Comparison of ENCODE assay signal across 8 cellular contexts in the genomic region with DNA sequence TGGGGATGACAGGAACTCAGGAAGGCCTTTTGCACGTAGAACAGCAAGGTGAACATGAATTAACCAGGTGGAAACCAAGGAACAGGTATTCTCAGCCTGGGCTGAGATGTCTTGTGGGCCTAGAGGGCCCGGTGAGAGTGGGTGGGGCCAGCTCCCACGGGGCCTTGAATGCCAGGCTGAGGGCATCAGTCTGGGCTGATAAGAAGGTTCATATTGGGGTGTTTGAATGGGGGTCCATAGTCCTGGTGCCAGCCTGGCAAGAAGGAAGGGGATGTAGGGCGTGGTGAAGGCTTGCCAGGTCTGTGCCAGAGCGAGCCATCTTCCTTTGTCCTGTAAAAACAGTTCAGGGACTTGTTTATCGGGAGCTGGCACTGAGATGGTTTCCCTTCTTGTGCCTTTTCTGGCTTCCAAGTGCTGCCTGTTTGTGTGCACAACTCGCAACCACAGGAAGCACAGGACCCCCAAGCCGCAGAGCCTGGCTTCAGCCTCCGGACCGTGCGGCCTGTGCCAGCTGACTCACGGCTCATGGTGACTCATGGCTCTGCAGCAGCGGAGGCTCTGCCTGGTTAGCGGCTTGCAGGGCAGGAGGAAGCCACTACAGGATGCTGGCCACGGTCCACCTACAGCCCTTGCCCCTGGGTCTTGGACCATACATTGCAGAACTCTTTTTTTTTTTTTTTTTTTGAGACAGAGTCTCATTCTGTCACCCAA. TPM values are rescaled to one million over a fixed set of nuclear protein-coding genes. Genes with fewer than 3 reads are reported as not detected.
DNase-seq lines count a peak whose midpoint lies in the region; ATAC-seq, FAIRE-seq and TF ChIP-seq lines count a peak whose summit lies in the region.

No MANE protein-coding gene starts in this region.

- intact Hi-C loops in activated CD4-positive, alpha-beta T cell treated with anti-CD3 and anti-CD28 coated beads for 36 hours (cut with DNase I, micrococcal nuclease), result loop anchor here (2.0 to 10.0 kb wide), 5 partner anchors 36 to 981 kb away; a partner anchor contains a TSS
- intact Hi-C loops in HepG2 (cut with micrococcal nuclease; ENCODE audit: unreplicated experiment), result no loop called here

- peak overlapping the region; percentile 90 for H3K4me2 ChIP-seq in HepG2 (ENCODE audit: low read depth, low read length)

- POLR2A ChIA-PET in activated CD4-positive, alpha-beta T cell treated with anti-CD3 and anti-CD28 coated beads for 36 hours (lab: Charles Lee), result interaction anchor here (0.9 to 1.0 kb wide), 4 partner anchors 9 to 58 kb away, joined by 3 read pairs; no protein-coding TSS in a partner anchor
- POLR2A ChIA-PET in HepG2 (lab: Yijun Ruan, JAX), result interaction anchor here (0.7 to 2.0 kb wide), 5 partner anchors 11 to 204 kb away, joined by 3 to 6 read pairs (median 4); a partner anchor contains a TSS

- H3K36me3 Mint-ChIP-seq in activated CD4-positive, alpha-beta T cell treated with anti-CD3 and anti-CD28 coated beads for 36 hours (ENCODE audit: low read depth), result peaks cover 10% of the 10 kb centered on the region

- CTCF ChIA-PET in activated CD4-positive, alpha-beta T cell treated with anti-CD3 and anti-CD28 coated beads for 36 hours (lab: Charles Lee), result interaction anchor here (1.0 to 2.1 kb wide), 5 partner anchors 9 to 142 kb away, joined by 3 to 7 read pairs (median 5); no protein-coding TSS in a partner anchor
- CTCF ChIA-PET in HepG2 (lab: Yijun Ruan, JAX; ENCODE audit: low intra/inter-chr PET ratio, low total read pairs), result no interaction called here

- peaks cover 28% of the 10 kb centered on the region for H3K79me2 ChIP-seq in HepG2 (ENCODE audit: insufficient read depth, low read length)

- WGBS in HepG2 (ENCODE audit: low lambda C conversion rate), result 36% methylated on average over 14 of the region's 15 CpGs

- peaks cover 1% of the 10 kb centered on the region for H3K9me3 Mint-ChIP-seq in activated CD4-positive, alpha-beta T cell treated with anti-CD3 and anti-CD28 coated beads for 36 hours (ENCODE audit: low read depth)

- peaks cover 44% of the 10 kb centered on the region for H3K4me1 ChIP-seq in HepG2 (ENCODE audit: insufficient read depth, low read length)

- no peak for TF ChIP-seq POLR2A in HepG2 (IDR thresholded peaks at IDR 0.05; ENCODE audit: insufficient read depth in 1 of 2, low read depth in 2 of 2, low read length in 2 of 2)

- no peaks in the 10 kb centered on the region; the same call in 1 of the 2 replicates for H4K20me1 ChIP-seq in HepG2 (ENCODE audit: insufficient read depth, low read length)

- no peak overlapping the region for H2AFZ ChIP-seq in HepG2 (ENCODE audit: low read length)

- H3K9me3 ChIP-seq in HepG2 (ENCODE audit: low read length), result no peaks in the 10 kb centered on the region

- H3K36me3 ChIP-seq in HepG2 (replicated peaks in 1 of 2; ENCODE audit: control insufficient read depth in 1 of 2, insufficient read depth in 2 of 2, low read length in 2 of 2), result no peaks in the 10 kb centered on the region

- H3K27me3 Mint-ChIP-seq in activated CD4-positive, alpha-beta T cell treated with anti-CD3 and anti-CD28 coated beads for 36 hours, result no peaks in the 10 kb centered on the region

- H3K27ac Mint-ChIP-seq in activated CD4-positive, alpha-beta T cell treated with anti-CD3 and anti-CD28 coated beads for 36 hours, result peak overlapping the region; percentile 77

- FAIRE-seq in A204.1 (lab: Jason Lieb, UNC), result peak; percentile 82
- no peak for FAIRE-seq in HepG2 (lab: Jason Lieb, UNC)

- in situ Hi-C loops in HepG2 (cut with HindIII; ENCODE audit: extremely low pct_ligation_motif_present, low pct_unique_long_range_greater_than_20kb), result no loop called here
- in situ Hi-C loops in GM13976 (cut with MboI; ENCODE audit: low sequenced_read_pairs, unreplicated experiment), result no loop called here

- ATAC-seq in activated CD4-positive, alpha-beta T cell treated with anti-CD3 and anti-CD28 coated beads for 36 hours, result peak; percentile 5
- ATAC-seq in HepG2 (peak; percentile 39), GM19324 (IDR thresholded peaks at IDR 0.05; ENCODE audit: low FRiP score, unreplicated experiment) (no peak)

- no peak overlapping the region for H3K27ac ChIP-seq in HepG2 (ENCODE audit: extremely low read length, insufficient read depth, low read length)

- TF ChIP-seq RAD21 in HepG2 (CRISPR knock-in tag; IDR thresholded peaks at IDR 0.05), result no peak

- peak overlapping the region in 1 of 3 experiments; percentile 91; a peak in 2 of 6 replicates for H3K4me3 ChIP-seq in HepG2 (replicated peaks in 1 of 3; ENCODE audit: insufficient read depth in 1 of 3, low read depth in 2 of 3, low read length in 3 of 3)

- no peaks in the 10 kb centered on the region; a peak in 1 of 5 replicates for H3K27me3 ChIP-seq in HepG2 (ENCODE audit: control insufficient read depth in 1 of 2, insufficient read depth in 2 of 2, low read length in 2 of 2)

- H3K9ac ChIP-seq in HepG2 (ENCODE audit: insufficient read depth, low read depth, low read length), result peak overlapping the region; percentile 31; the same call in 1 of the 2 replicates

- DNase-seq in HS-5 (ENCODE audit: low read depth), result peak; percentile 89
- DNase-seq in activated CD4-positive, alpha-beta T cell treated with anti-CD3 and anti-CD28 coated beads for 36 hours, result peak; percentile 85
- peak; percentile 82 for DNase-seq in cerebellar cortex (ENCODE audit: low spot score)
- peak; percentile 68 for DNase-seq in HepG2 (ENCODE audit: low spot score)
- DNase-seq in stimulated activated CD4-positive, alpha-beta T cell treated with anti-CD3 and anti-CD28 coated beads, Interleukin-4, amount 100 ng/mL, for 4 hours, result peak; percentile 50 to 64
- no peak for DNase-seq in GM13976 (ENCODE audit: low spot score)

- H3K4me1 Mint-ChIP-seq in activated CD4-positive, alpha-beta T cell treated with anti-CD3 and anti-CD28 coated beads for 36 hours, result peaks cover 61% of the 10 kb centered on the region

- TF ChIP-seq EP300 in HepG2 (IDR thresholded peaks at IDR 0.05; ENCODE audit: low read depth in 2 of 2, low read length in 2 of 2) (no peak), HepG2 (CRISPR knock-in tag; IDR thresholded peaks at IDR 0.05; ENCODE audit: borderline replicate concordance) (no peak)

- no peak for TF ChIP-seq CTCF in HepG2 (CRISPR knock-in tag; IDR thresholded peaks at IDR 0.05)
- no peak for TF ChIP-seq CTCF in GM13976 (IDR thresholded peaks at IDR 0.05; ENCODE audit: borderline replicate concordance, control extremely low read depth, extremely low read depth, insufficient read depth, missing control alignments)

- H3K4me3 Mint-ChIP-seq in activated CD4-positive, alpha-beta T cell treated with anti-CD3 and anti-CD28 coated beads for 36 hours, result peak overlapping the region; percentile 80

- no TSS peak for BruUV-seq in HepG2 (replicated peaks; lab: Mats Ljungman, UMichigan)

RNA-seq across cellular contexts. Expression of a gene that starts 2.4 kb away (rescaled TPM):
- total RNA-seq in activated CD4-positive, alpha-beta T cell treated with anti-CD3 and anti-CD28 coated beads for 36 hours, result 10 to 100 TPM; 39.6 to 44.4 TPM
- total RNA-seq in HepG2 (2016; rRNA removed; fragmentation: Illumina TruSeq; extraction: Trizol), result 15.2 and 18.4 TPM in 2 replicates
- total RNA-seq in HepG2 (2016; cell fraction: cytosol; rRNA removed; fragmentation: Illumina TruSeq; extraction: Trizol; ENCODE audit: low read depth), result 15.8 and 20.2 TPM in 2 replicates
- total RNA-seq in HepG2 (2016; cell fraction: insoluble cytoplasmic fraction; rRNA removed; fragmentation: Illumina TruSeq; extraction: Trizol), result 18.6 and 20.5 TPM in 2 replicates
- total RNA-seq in HepG2 (2016; cell fraction: membrane; rRNA removed; fragmentation: Illumina TruSeq; extraction: Trizol), result 17.3 and 29.5 TPM in 2 replicates
- total RNA-seq in HepG2 (2016; cell fraction: nucleus; rRNA removed; fragmentation: Illumina TruSeq; extraction: Trizol), result 8.3 and 12.2 TPM in 2 replicates
- polyA plus RNA-seq in HepG2 (2011; rRNA removed), result 47.2 and 62.0 TPM in 2 replicates
- 33.8 and 73.1 TPM in 2 replicates for polyA plus RNA-seq in HepG2 (2011; cell fraction: cytosol; rRNA removed)
- polyA plus RNA-seq in HepG2 (2011; cell fraction: nucleus; rRNA removed), result 101 and 106 TPM in 2 replicates
- 14.6 TPM in 2 replicates for polyA plus RNA-seq in HepG2 (2012)
- 16.0 and 27.0 TPM in 2 replicates for polyA plus RNA-seq in HepG2 (2016; cell fraction: cytosol; fragmentation: Illumina TruSeq; extraction: Trizol; ENCODE audit: low read depth)
- 14.7 and 18.5 TPM in 2 replicates for polyA plus RNA-seq in HepG2 (2016; cell fraction: insoluble cytoplasmic fraction; fragmentation: Illumina TruSeq; extraction: Trizol; ENCODE audit: low read depth)
- 13.4 and 18.5 TPM in 2 replicates for polyA plus RNA-seq in HepG2 (2016; cell fraction: membrane; fragmentation: Illumina TruSeq; extraction: Trizol; ENCODE audit: low read depth)
- 25.1 and 25.9 TPM in 2 replicates for polyA plus RNA-seq in HepG2 (2016; cell fraction: nucleus; fragmentation: Illumina TruSeq; extraction: Trizol; ENCODE audit: insufficient read depth, low read depth)
- 11.5 and 28.1 TPM in 2 replicates for polyA minus RNA-seq in HepG2 (2011; rRNA and poly(A)+ RNA removed; ENCODE audit: low replicate concordance)
- polyA minus RNA-seq in HepG2 (2011; cell fraction: cytosol; rRNA and poly(A)+ RNA removed), result 14.0 and 17.6 TPM in 2 replicates
- 11.3 and 12.8 TPM in 2 replicates for polyA minus RNA-seq in HepG2 (2011; cell fraction: nucleus; rRNA and poly(A)+ RNA removed)

RNA-seq across cellular contexts. Expression of a gene that starts 35.7 kb away (rescaled TPM):
- total RNA-seq in activated CD4-positive, alpha-beta T cell treated with anti-CD3 and anti-CD28 coated beads for 36 hours, result 100 to 1,000 TPM in 1 of 2 experiments, 10 to 100 TPM in 1; 77.4 to 108 TPM
- total RNA-seq in HepG2 (2016; rRNA removed; fragmentation: Illumina TruSeq; extraction: Trizol), result 77.1 and 92.1 TPM in 2 replicates
- 104 and 127 TPM in 2 replicates for total RNA-seq in HepG2 (2016; cell fraction: cytosol; rRNA removed; fragmentation: Illumina TruSeq; extraction: Trizol; ENCODE audit: low read depth)
- total RNA-seq in HepG2 (2016; cell fraction: insoluble cytoplasmic fraction; rRNA removed; fragmentation: Illumina TruSeq; extraction: Trizol), result 66.8 and 94.8 TPM in 2 replicates
- 149 and 180 TPM in 2 replicates for total RNA-seq in HepG2 (2016; cell fraction: membrane; rRNA removed; fragmentation: Illumina TruSeq; extraction: Trizol)
- total RNA-seq in HepG2 (2016; cell fraction: nucleus; rRNA removed; fragmentation: Illumina TruSeq; extraction: Trizol), result 48.9 and 58.7 TPM in 2 replicates
- polyA plus RNA-seq in HepG2 (2011; rRNA removed), result 81.2 and 109 TPM in 2 replicates
- polyA plus RNA-seq in HepG2 (2011; cell fraction: cytosol; rRNA removed), result 83.2 and 110 TPM in 2 replicates
- 62.3 and 83.6 TPM in 2 replicates for polyA plus RNA-seq in HepG2 (2011; cell fraction: nucleus; rRNA removed)
- 77.3 and 145 TPM in 2 replicates for polyA plus RNA-seq in HepG2 (2012)
- 196 and 226 TPM in 2 replicates for polyA plus RNA-seq in HepG2 (2016; cell fraction: cytosol; fragmentation: Illumina TruSeq; extraction: Trizol; ENCODE audit: low read depth)
- polyA plus RNA-seq in HepG2 (2016; cell fraction: insoluble cytoplasmic fraction; fragmentation: Illumina TruSeq; extraction: Trizol; ENCODE audit: low read depth), result 104 and 130 TPM in 2 replicates
- 235 and 242 TPM in 2 replicates for polyA plus RNA-seq in HepG2 (2016; cell fraction: membrane; fragmentation: Illumina TruSeq; extraction: Trizol; ENCODE audit: low read depth)
- polyA plus RNA-seq in HepG2 (2016; cell fraction: nucleus; fragmentation: Illumina TruSeq; extraction: Trizol; ENCODE audit: insufficient read depth, low read depth), result 122 and 127 TPM in 2 replicates
- 22.5 and 101 TPM in 2 replicates for polyA minus RNA-seq in HepG2 (2011; rRNA and poly(A)+ RNA removed; ENCODE audit: low replicate concordance)
- 26.1 and 26.7 TPM in 2 replicates for polyA minus RNA-seq in HepG2 (2011; cell fraction: cytosol; rRNA and poly(A)+ RNA removed)
- 17.8 and 21.8 TPM in 2 replicates for polyA minus RNA-seq in HepG2 (2011; cell fraction: nucleus; rRNA and poly(A)+ RNA removed)

RNA-seq across cellular contexts. Expression of a gene that starts 39.9 kb away (rescaled TPM):
- 10 to 100 TPM; 51.4 to 57.9 TPM for total RNA-seq in activated CD4-positive, alpha-beta T cell treated with anti-CD3 and anti-CD28 coated beads for 36 hours
- 6.0 and 7.0 TPM in 2 replicates for total RNA-seq in HepG2 (2016; rRNA removed; fragmentation: Illumina TruSeq; extraction: Trizol)
- 10.2 and 12.4 TPM in 2 replicates for total RNA-seq in HepG2 (2016; cell fraction: cytosol; rRNA removed; fragmentation: Illumina TruSeq; extraction: Trizol; ENCODE audit: low read depth)
- 6.3 and 8.8 TPM in 2 replicates for total RNA-seq in HepG2 (2016; cell fraction: insoluble cytoplasmic fraction; rRNA removed; fragmentation: Illumina TruSeq; extraction: Trizol)
- total RNA-seq in HepG2 (2016; cell fraction: membrane; rRNA removed; fragmentation: Illumina TruSeq; extraction: Trizol), result 10.0 and 14.6 TPM in 2 replicates
- total RNA-seq in HepG2 (2016; cell fraction: nucleus; rRNA removed; fragmentation: Illumina TruSeq; extraction: Trizol), result 4.9 and 5.2 TPM in 2 replicates
- polyA plus RNA-seq in HepG2 (2011; rRNA removed), result 9.1 and 11.7 TPM in 2 replicates
- polyA plus RNA-seq in HepG2 (2011; cell fraction: cytosol; rRNA removed), result 6.2 and 9.7 TPM in 2 replicates
- 4.6 and 5.9 TPM in 2 replicates for polyA plus RNA-seq in HepG2 (2011; cell fraction: nucleus; rRNA removed)
- 4.2 and 5.4 TPM in 2 replicates for polyA plus RNA-seq in HepG2 (2012)
- polyA plus RNA-seq in HepG2 (2016; cell fraction: cytosol; fragmentation: Illumina TruSeq; extraction: Trizol; ENCODE audit: low read depth), result 12.5 and 16.5 TPM in 2 replicates
- polyA plus RNA-seq in HepG2 (2016; cell fraction: insoluble cytoplasmic fraction; fragmentation: Illumina TruSeq; extraction: Trizol; ENCODE audit: low read depth), result 5.3 and 7.1 TPM in 2 replicates
- 12.6 and 14.6 TPM in 2 replicates for polyA plus RNA-seq in HepG2 (2016; cell fraction: membrane; fragmentation: Illumina TruSeq; extraction: Trizol; ENCODE audit: low read depth)
- polyA plus RNA-seq in HepG2 (2016; cell fraction: nucleus; fragmentation: Illumina TruSeq; extraction: Trizol; ENCODE audit: insufficient read depth, low read depth), result 9.7 and 10.7 TPM in 2 replicates
- polyA minus RNA-seq in HepG2 (2011; rRNA and poly(A)+ RNA removed; ENCODE audit: low replicate concordance), result 7.9 TPM in 1 of 2 replicates, not detected in the other
- polyA minus RNA-seq in HepG2 (2011; cell fraction: cytosol; rRNA and poly(A)+ RNA removed), result 1.8 and 2.8 TPM in 2 replicates
- 0.90 and 0.99 TPM in 2 replicates for polyA minus RNA-seq in HepG2 (2011; cell fraction: nucleus; rRNA and poly(A)+ RNA removed)
